Comparison of ENCODE assay signal across 27 cellular contexts in genomic region chr12:49051373-49051764, GRCh38. TPM values are rescaled to one million over a fixed set of nuclear protein-coding genes. Genes with fewer than 3 reads are reported as not detected.
A peak's percentile ranks its signal among the peaks of the same experiment; 100 is the strongest.
DNase-seq lines count a peak whose midpoint lies in the region; ATAC-seq and TF ChIP-seq lines count a peak whose summit lies in the region.
"Had no signal": no experiment of that assay in that cellular context is flagged by ENCODE, and none has a peak within 500 bp of the region (broad histone marks: within the 10 kb centered on the region; RNA-seq: fewer than 3 reads in every experiment).

No MANE protein-coding gene starts in this region.

- H3K36me3 ChIP-seq in lower lobe of right lung = peaks cover 92% of the 10 kb centered on the region

- DNase-seq in Right ventricle myocardium superior = peak; percentile 19
- no peak for DNase-seq in right cardiac atrium
- peak; percentile 29 for DNase-seq in lower lobe of right lung
- peak; percentile 68 for DNase-seq in posterior vena cava (ENCODE audit: low spot score)
- no peak for DNase-seq in left lobe of liver (ENCODE audit: low spot score)
- no peak for DNase-seq in activated naive CD4-positive, alpha-beta T cell treated with Interleukin-2 at 50 U/mL for 16 hours
- DNase-seq in hypothalamus (lab: John Stamatoyannopoulos, UW) = no peak
- DNase-seq: 8988T; ACHN; BE2C; DMS 273 treated with DMSO at 0.1 percent for 48 hours; DMS79; EL; GDM1; NCI-H1048; NCI-H1417; NCI-H1694; NCI-H2029 treated with DMSO at 0.1 percent for 48 hours; NCI-H446 treated with DMSO at 0.1 percent for 48 hours; NCI-H526; NCI-H82; NK-92 treated with Interleukin-12 subunit alpha and Interleukin-12 subunit beta, amount 100 ng/mL, for 24 hours; PC-3 had no signal

- peaks cover 2% of the 10 kb centered on the region for H3K4me1 ChIP-seq in right cardiac atrium (ENCODE audit: control insufficient read depth, insufficient read depth, low read length)
- peaks cover 15% of the 10 kb centered on the region for H3K4me1 ChIP-seq in lower lobe of right lung
- H3K4me1 ChIP-seq: BE2C had no signal

- TF ChIP-seq CTCF in lower lobe of right lung (IDR thresholded peaks at IDR 0.05) = no peak

- WGBS in right cardiac atrium = 92% methylated on average over 18 of the region's 18 CpGs

- ATAC-seq in Right ventricle myocardium superior (ENCODE audit: poor library complexity) (no peak), right cardiac atrium (no peak), lower lobe of right lung (no peak), left lobe of liver (no peak)
- ATAC-seq: HCT116, PC-3 had no signal

- intact Hi-C loops in Right ventricle myocardium superior (cut with DNase I) = no loop called here
- intact Hi-C loops in right cardiac atrium (cut with DNase I) = no loop called here
- intact Hi-C loops in lower lobe of right lung (cut with DNase I) = no loop called here
- intact Hi-C loops in posterior vena cava (cut with DNase I) = no loop called here

- H3K4me3 ChIP-seq in right cardiac atrium (ENCODE audit: low read length) (no peak overlapping the region), lower lobe of right lung (no peak overlapping the region)

- H3K27me3 ChIP-seq in right cardiac atrium (ENCODE audit: control insufficient read depth, insufficient read depth) (no peaks in the 10 kb centered on the region), lower lobe of right lung (ENCODE audit: low read depth) (no peaks in the 10 kb centered on the region)
- H3K27me3 ChIP-seq: BE2C had no signal

- H3K9me3 ChIP-seq in right cardiac atrium (ENCODE audit: control insufficient read depth, low read length) = no peaks in the 10 kb centered on the region
- H3K9me3 ChIP-seq in lower lobe of right lung = no peaks in the 10 kb centered on the region
- H3K9me3 ChIP-seq: BE2C had no signal

- H3K27ac ChIP-seq in right cardiac atrium (ENCODE audit: low read length) = no peak overlapping the region
- H3K27ac ChIP-seq in lower lobe of right lung = no peak overlapping the region

RNA-seq across cellular contexts. Expression of gene KMT2D, which starts 9.2 kb away (rescaled TPM):
- total RNA-seq in Right ventricle myocardium superior = 38.1 TPM
- 10 to 100 TPM; 38.8 to 53.5 (median 46.2) TPM for total RNA-seq in right cardiac atrium
- 43.1 TPM for polyA plus RNA-seq in right cardiac atrium
- 114 TPM for total RNA-seq in lower lobe of right lung
- total RNA-seq in posterior vena cava = 10 to 100 TPM; 59.5 to 63.3 TPM
- total RNA-seq in left lobe of liver = 44.8 TPM

RNA-seq across cellular contexts. Expression of gene RHEBL1, which starts 18.4 kb away (rescaled TPM):
- total RNA-seq in Right ventricle myocardium superior (0.48 TPM), right cardiac atrium (under 1 TPM in 2 of 4 donors, not detected in 2; 0.21 to 0.31 TPM), lower lobe of right lung (1.5 TPM), posterior vena cava (under 1 TPM in 1 of 2 donors, not detected in 1; 0.38 TPM), left lobe of liver (0.18 TPM)
- 0.59 TPM for polyA plus RNA-seq in right cardiac atrium

RNA-seq across cellular contexts. Expression of gene PRKAG1, which starts 32.8 kb away (rescaled TPM):
- 92.8 TPM for total RNA-seq in Right ventricle myocardium superior
- 10 to 100 TPM; 65.7 to 88.9 (median 80.7) TPM for total RNA-seq in right cardiac atrium
- polyA plus RNA-seq in right cardiac atrium = 72.4 TPM
- 49.2 TPM for total RNA-seq in lower lobe of right lung
- 10 to 100 TPM; 52.2 to 57.3 TPM for total RNA-seq in posterior vena cava
- total RNA-seq in left lobe of liver = 27.7 TPM

RNA-seq across cellular contexts. Expression of gene DHH, which starts 43.2 kb away (rescaled TPM):
- total RNA-seq in Right ventricle myocardium superior (0.32 TPM), right cardiac atrium (1 to 10 TPM in 1 of 4 donors, under 1 TPM in 3; 0.35 to 1.7 (median 0.68) TPM), lower lobe of right lung (1.5 TPM), posterior vena cava (1 to 10 TPM in 1 of 2 donors, under 1 TPM in 1; 0.93 to 2.7 TPM), left lobe of liver (not detected)
- polyA plus RNA-seq in right cardiac atrium = 0.54 TPM
- polyA plus RNA-seq: CD14-positive monocyte; CD8-positive, alpha-beta memory T cell; IgD-negative memory B cell had no signal

RNA-seq across cellular contexts. Expression of gene DDN, which starts 52.2 kb away (rescaled TPM):
- total RNA-seq in Right ventricle myocardium superior (0.78 TPM), right cardiac atrium (1 to 10 TPM in 2 of 4 donors, under 1 TPM in 2; 0.42 to 2.8 (median 1.1) TPM), lower lobe of right lung (not detected), posterior vena cava (not detected), left lobe of liver (not detected)
- 1.6 TPM for polyA plus RNA-seq in right cardiac atrium
- polyA plus RNA-seq: CD14-positive monocyte; CD8-positive, alpha-beta memory T cell; IgD-negative memory B cell had no signal

Comparison
In these comparisons a context has a peak if more than half of its experiments do, and no peak if none do; other contexts are left out.
1. DNase-seq: peak in Right ventricle myocardium superior (single experiment), lower lobe of right lung (single experiment) and posterior vena cava (single experiment); none in right cardiac atrium (0 of 3), left lobe of liver (single experiment), activated naive CD4-positive, alpha-beta T cell treated with Interleukin-2 at 50 U/mL for 16 hours (single experiment) and hypothalamus (0 of 51).